ENCODE assay signal across 36 cellular contexts in the genomic region with DNA sequence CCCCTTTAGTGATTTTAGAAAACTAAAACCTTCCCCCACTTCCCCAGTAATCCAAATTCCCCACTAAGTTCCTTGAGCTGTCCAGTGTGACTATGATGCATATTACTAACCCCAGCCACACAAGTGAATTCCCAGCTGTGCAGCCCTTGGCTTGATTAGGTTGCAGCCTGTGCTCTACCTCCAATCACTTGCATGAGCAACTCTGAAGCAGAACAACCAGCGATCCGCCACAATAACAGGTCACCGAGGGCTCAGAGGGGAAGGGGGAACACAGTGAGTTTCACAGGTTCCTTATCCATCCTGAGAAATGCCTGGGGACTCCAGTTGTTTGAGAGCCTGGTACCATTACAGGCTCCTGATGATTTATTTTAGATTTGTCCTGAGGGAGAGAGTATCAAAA.
"Had no signal": no experiment of that assay in that cellular context is flagged by ENCODE, and none has a peak within 500 bp of the region (broad histone marks: within the 10 kb centered on the region; RNA-seq: fewer than 3 reads in every experiment).

No MANE protein-coding gene starts in this region.

- H3K4me3 Mint-ChIP-seq: activated CD4-positive, alpha-beta memory T cell treated with anti-CD3 and anti-CD28 coated beads for 36 hours; activated CD4-positive, alpha-beta T cell treated with anti-CD3 and anti-CD28 coated beads for 36 hours; activated CD4-positive, alpha-beta T cell treated with anti-CD3 and anti-CD28 coated beads, Interleukin-2, amount 10 ng/mL, durations not matched to agents 24 days and 14 days; activated CD8-positive, alpha-beta T cell treated with anti-CD3 and anti-CD28 coated beads, Interleukin-2, amount 10 ng/mL, durations not matched to agents 7 days and 5 days; activated naive CD4-positive, alpha-beta T cell treated with anti-CD3 and anti-CD28 coated beads, Interleukin-2, amount 10 ng/mL, durations not matched to agents 7 days and 5 days; activated naive CD8-positive, alpha-beta T cell treated with anti-CD3 and anti-CD28 coated beads, Interleukin-2, amount 10 ng/mL, durations not matched to agents 7 days and 5 days; activated T-cell treated with anti-CD3 and anti-CD28 coated beads, Interleukin-2, amount 50 U/mL, for 24 hours; activated T-cell treated with anti-CD3 and anti-CD28 coated beads, Interleukin-2, amount 50 U/mL, for 72 hours; central memory CD8-positive, alpha-beta T cell; dendritic cell treated with granulocyte-macrophage colony-stimulating factor and Interleukin-4, amounts not matched to agents 40 ng/mL and 50 ng/mL, for 4 days; effector memory CD8-positive, alpha-beta T cell; T-helper 17 cell; T-helper 2 cell treated with Interferon-gamma antibody and Interleukin-4, amounts not matched to agents 5 μg/mL and 100 μg/mL, for 36 hours had no signal

- H3K27ac Mint-ChIP-seq: activated CD4-positive, alpha-beta memory T cell treated with anti-CD3 and anti-CD28 coated beads for 36 hours; activated CD4-positive, alpha-beta T cell treated with anti-CD3 and anti-CD28 coated beads for 36 hours; activated CD4-positive, alpha-beta T cell treated with anti-CD3 and anti-CD28 coated beads, Interleukin-2, amount 10 ng/mL, durations not matched to agents 24 days and 14 days; activated CD8-positive, alpha-beta T cell treated with anti-CD3 and anti-CD28 coated beads, Interleukin-2, amount 10 ng/mL, durations not matched to agents 7 days and 5 days; activated naive CD4-positive, alpha-beta T cell treated with anti-CD3 and anti-CD28 coated beads, Interleukin-2, amount 10 ng/mL, durations not matched to agents 7 days and 5 days; activated naive CD4-positive, alpha-beta T cell treated with anti-CD3 and anti-CD28 coated beads, Interleukin-2, amount 50 U/mL, for 72 hours; activated naive CD8-positive, alpha-beta T cell treated with anti-CD3 and anti-CD28 coated beads, Interleukin-2, amount 10 ng/mL, durations not matched to agents 7 days and 5 days; activated T-cell treated with anti-CD3 and anti-CD28 coated beads, Interleukin-2, amount 50 U/mL, for 24 hours; activated T-cell treated with anti-CD3 and anti-CD28 coated beads, Interleukin-2, amount 50 U/mL, for 72 hours; dendritic cell treated with granulocyte-macrophage colony-stimulating factor and Interleukin-4, amounts not matched to agents 40 ng/mL and 50 ng/mL, for 4 days; effector memory CD8-positive, alpha-beta T cell; T-helper 17 cell; T-helper 2 cell treated with Interferon-gamma antibody and Interleukin-4, amounts not matched to agents 5 μg/mL and 100 μg/mL, for 36 hours had no signal

- H3K36me3 Mint-ChIP-seq: activated CD4-positive, alpha-beta memory T cell treated with anti-CD3 and anti-CD28 coated beads for 36 hours; activated naive CD4-positive, alpha-beta T cell treated with anti-CD3 and anti-CD28 coated beads, Interleukin-2, amount 10 ng/mL, durations not matched to agents 7 days and 5 days; activated naive CD8-positive, alpha-beta T cell treated with anti-CD3 and anti-CD28 coated beads, Interleukin-2, amount 10 ng/mL, durations not matched to agents 7 days and 5 days had no signal

- ATAC-seq: activated CD4-positive, alpha-beta T cell treated with anti-CD3 and anti-CD28 coated beads for 36 hours; activated CD8-positive, alpha-beta T cell treated with anti-CD3 and anti-CD28 coated beads, Interleukin-2, amount 10 ng/mL, durations not matched to agents 7 days and 5 days; activated naive CD4-positive, alpha-beta T cell treated with anti-CD3 and anti-CD28 coated beads, Interleukin-2, amount 50 U/mL, for 72 hours; activated T-cell treated with anti-CD3 and anti-CD28 coated beads, Interleukin-2, amount 50 U/mL, for 72 hours; effector memory CD8-positive, alpha-beta T cell; foreskin keratinocyte; gastrocnemius medialis; heart left ventricle; T-helper 17 cell had no signal

- H3K9me3 Mint-ChIP-seq: activated CD4-positive, alpha-beta memory T cell treated with anti-CD3 and anti-CD28 coated beads for 36 hours; activated CD4-positive, alpha-beta T cell treated with anti-CD3 and anti-CD28 coated beads, Interleukin-2, amount 10 ng/mL, durations not matched to agents 24 days and 14 days; activated naive CD4-positive, alpha-beta T cell treated with anti-CD3 and anti-CD28 coated beads, Interleukin-2, amount 10 ng/mL, durations not matched to agents 7 days and 5 days; activated naive CD8-positive, alpha-beta T cell treated with anti-CD3 and anti-CD28 coated beads, Interleukin-2, amount 10 ng/mL, durations not matched to agents 7 days and 5 days had no signal

- FAIRE-seq: astrocyte, bronchial epithelial cell had no signal

- H3K4me3 ChIP-seq: coronary artery, dorsolateral prefrontal cortex, esophagus muscularis mucosa, gastrocnemius medialis, heart left ventricle had no signal

- H3K4me1 Mint-ChIP-seq: activated CD4-positive, alpha-beta T cell treated with anti-CD3 and anti-CD28 coated beads for 36 hours; activated CD4-positive, alpha-beta T cell treated with anti-CD3 and anti-CD28 coated beads, Interleukin-2, amount 10 ng/mL, durations not matched to agents 24 days and 14 days; activated naive CD4-positive, alpha-beta T cell treated with anti-CD3 and anti-CD28 coated beads, Interleukin-2, amount 10 ng/mL, durations not matched to agents 7 days and 5 days; activated naive CD8-positive, alpha-beta T cell treated with anti-CD3 and anti-CD28 coated beads, Interleukin-2, amount 10 ng/mL, durations not matched to agents 7 days and 5 days; central memory CD8-positive, alpha-beta T cell; T-helper 17 cell had no signal

- DNase-seq: activated CD4-positive, alpha-beta memory T cell treated with anti-CD3 and anti-CD28 coated beads for 36 hours; activated CD4-positive, alpha-beta T cell treated with anti-CD3 and anti-CD28 coated beads for 36 hours; activated CD4-positive, alpha-beta T cell treated with anti-CD3 and anti-CD28 coated beads, Interleukin-2, amount 10 ng/mL, durations not matched to agents 24 days and 14 days; activated CD4-positive, CD25-positive, alpha-beta regulatory T cell; activated CD4-positive, CD25-positive, alpha-beta regulatory T cell treated with anti-CD3 and anti-CD28 coated beads, Interleukin-2, amount 50 U/mL, for 72 hours; activated CD8-positive, alpha-beta memory T cell treated with anti-CD3 and anti-CD28 coated beads, Interleukin-2, amount 50 U/mL, for 48 hours; activated CD8-positive, alpha-beta T cell treated with anti-CD3 and anti-CD28 coated beads, Interleukin-2, amount 10 ng/mL, durations not matched to agents 7 days and 5 days; activated gamma-delta T cell; activated naive CD4-positive, alpha-beta T cell; activated naive CD4-positive, alpha-beta T cell treated with anti-CD3 and anti-CD28 coated beads, Interleukin-2, amount 10 ng/mL, durations not matched to agents 7 days and 5 days; activated naive CD8-positive, alpha-beta T cell treated with anti-CD3 and anti-CD28 coated beads, Interleukin-2, amount 10 ng/mL, durations not matched to agents 7 days and 5 days; activated T-cell treated with anti-CD3 and anti-CD28 coated beads for 4 hours; activated T-cell treated with anti-CD3 and anti-CD28 coated beads, Interleukin-2, amount 50 U/mL, for 24 hours; activated T-cell treated with anti-CD3 and anti-CD28 coated beads, Interleukin-2, amount 50 U/mL, for 72 hours; amniotic stem cell; anterior cingulate cortex; brain microvascular endothelial cell; dorsolateral prefrontal cortex; effector CD4-positive, alpha-beta T cell; effector memory CD8-positive, alpha-beta T cell; erythroblast; foreskin keratinocyte; gastrocnemius medialis; glutamatergic neuron; heart left ventricle; T-helper 1 cell; T-helper 17 cell; T1000 had no signal

- H3K36me3 ChIP-seq: brain microvascular endothelial cell, esophagus muscularis mucosa, gastrocnemius medialis, heart left ventricle had no signal

- H3K27me3 ChIP-seq: brain microvascular endothelial cell, esophagus muscularis mucosa, foreskin keratinocyte, gastrocnemius medialis, heart left ventricle had no signal

- H3K9me3 ChIP-seq: esophagus muscularis mucosa, gastrocnemius medialis, heart left ventricle had no signal

- H3K27me3 Mint-ChIP-seq: activated CD4-positive, alpha-beta memory T cell treated with anti-CD3 and anti-CD28 coated beads for 36 hours; activated CD4-positive, alpha-beta T cell treated with anti-CD3 and anti-CD28 coated beads for 36 hours; activated CD4-positive, alpha-beta T cell treated with anti-CD3 and anti-CD28 coated beads, Interleukin-2, amount 10 ng/mL, durations not matched to agents 24 days and 14 days; activated naive CD4-positive, alpha-beta T cell treated with anti-CD3 and anti-CD28 coated beads, Interleukin-2, amount 10 ng/mL, durations not matched to agents 7 days and 5 days; activated naive CD8-positive, alpha-beta T cell treated with anti-CD3 and anti-CD28 coated beads, Interleukin-2, amount 10 ng/mL, durations not matched to agents 7 days and 5 days; activated T-cell treated with anti-CD3 and anti-CD28 coated beads, Interleukin-2, amount 50 U/mL, for 24 hours; central memory CD8-positive, alpha-beta T cell; dendritic cell treated with granulocyte-macrophage colony-stimulating factor and Interleukin-4, amounts not matched to agents 40 ng/mL and 50 ng/mL, for 4 days; effector memory CD8-positive, alpha-beta T cell; T-helper 17 cell had no signal

- H3K4me1 ChIP-seq: esophagus muscularis mucosa, foreskin keratinocyte, gastrocnemius medialis, heart left ventricle had no signal

- H3K27ac ChIP-seq: brain microvascular endothelial cell, coronary artery, dorsolateral prefrontal cortex, esophagus muscularis mucosa, foreskin keratinocyte, gastrocnemius medialis, heart left ventricle had no signal
